Comparison of ENCODE assay signal across 8 cellular contexts in the genomic region with DNA sequence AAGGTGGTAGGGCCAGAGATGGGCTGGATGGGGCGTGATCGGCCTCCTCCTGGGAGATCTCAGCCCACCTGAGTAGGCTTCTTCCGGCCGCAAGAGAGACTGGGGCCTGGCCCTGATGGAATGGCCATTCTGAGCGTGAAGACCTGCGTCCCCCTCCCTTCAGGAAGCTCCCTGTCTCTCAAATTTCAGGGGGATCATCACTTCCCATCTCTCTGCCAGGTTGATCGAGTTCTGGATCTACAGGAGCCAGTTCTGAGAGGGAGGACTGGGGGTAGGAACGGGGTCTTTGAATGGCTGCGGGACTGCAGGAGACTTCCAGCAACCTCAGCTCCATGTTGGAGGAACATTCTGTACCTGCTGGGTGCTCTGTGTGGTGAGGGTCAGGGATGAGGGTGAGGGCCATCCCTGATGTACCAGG. TPM values are rescaled to one million over a fixed set of nuclear protein-coding genes. Genes with fewer than 3 reads are reported as not detected.
A peak's percentile ranks its signal among the peaks of the same experiment; 100 is the strongest.
DNase-seq lines count a peak whose midpoint lies in the region; ATAC-seq, FAIRE-seq and TF ChIP-seq lines count a peak whose summit lies in the region.

No MANE protein-coding gene starts in this region.

- H3K27me3 Mint-ChIP-seq in activated CD8-positive, alpha-beta memory T cell treated with anti-CD3 and anti-CD28 coated beads, Interleukin-2, amount 10 ng/mL, durations not matched to agents 7 days and 5 days, result peaks cover 10% of the 10 kb centered on the region
- H3K27me3 Mint-ChIP-seq in activated naive CD8-positive, alpha-beta T cell treated with anti-CD3 and anti-CD28 coated beads for 36 hours, result no peaks in the 10 kb centered on the region

- no peaks in the 10 kb centered on the region for H3K79me2 ChIP-seq in HepG2 (ENCODE audit: insufficient read depth, low read length)

- in situ Hi-C loops in HepG2 (cut with HindIII; ENCODE audit: extremely low pct_ligation_motif_present, low pct_unique_long_range_greater_than_20kb), result no loop called here

- TF ChIP-seq EP300 in HepG2 (IDR thresholded peaks at IDR 0.05; ENCODE audit: low read depth in 2 of 2, low read length in 2 of 2) (no peak), HepG2 (CRISPR knock-in tag; IDR thresholded peaks at IDR 0.05; ENCODE audit: borderline replicate concordance) (no peak)

- H3K9me3 Mint-ChIP-seq in activated CD8-positive, alpha-beta memory T cell treated with anti-CD3 and anti-CD28 coated beads, Interleukin-2, amount 10 ng/mL, durations not matched to agents 7 days and 5 days (ENCODE audit: low read depth), result no peaks in the 10 kb centered on the region
- no peaks in the 10 kb centered on the region for H3K9me3 Mint-ChIP-seq in activated naive CD8-positive, alpha-beta T cell treated with anti-CD3 and anti-CD28 coated beads for 36 hours

- peaks cover 58% of the 10 kb centered on the region for H3K4me1 ChIP-seq in HepG2 (ENCODE audit: insufficient read depth, low read length)
- H3K4me1 ChIP-seq in thyroid gland, result peaks cover 4 to 9% of the 10 kb centered on the region in 2 donors

- peak overlapping the region; percentile 76 for H3K4me3 Mint-ChIP-seq in activated CD8-positive, alpha-beta memory T cell treated with anti-CD3 and anti-CD28 coated beads, Interleukin-2, amount 10 ng/mL, durations not matched to agents 7 days and 5 days
- H3K4me3 Mint-ChIP-seq in activated naive CD8-positive, alpha-beta T cell treated with anti-CD3 and anti-CD28 coated beads for 36 hours, result peak overlapping the region; percentile 80

- H3K9ac ChIP-seq in HepG2 (ENCODE audit: insufficient read depth, low read depth, low read length), result peak overlapping the region; percentile 13

- POLR2A ChIA-PET in HepG2 (lab: Yijun Ruan, JAX), result interaction anchor here (1.4 to 4.6 kb wide), 3 partner anchors 27 to 30 kb away, joined by 5 to 21 read pairs (median 16); partner anchors contain the start of genes LRRC3C, ORMDL3 and PSMD3

- H3K4me1 Mint-ChIP-seq in activated CD8-positive, alpha-beta memory T cell treated with anti-CD3 and anti-CD28 coated beads, Interleukin-2, amount 10 ng/mL, durations not matched to agents 7 days and 5 days, result peaks cover 16% of the 10 kb centered on the region
- peaks cover 10% of the 10 kb centered on the region for H3K4me1 Mint-ChIP-seq in activated naive CD8-positive, alpha-beta T cell treated with anti-CD3 and anti-CD28 coated beads for 36 hours

- H3K9me3 ChIP-seq in HepG2 (ENCODE audit: low read length), result no peaks in the 10 kb centered on the region
- H3K9me3 ChIP-seq in thyroid gland, result no peaks in the 10 kb centered on the region

- no peaks in the 10 kb centered on the region for H3K36me3 ChIP-seq in HepG2 (replicated peaks in 1 of 2; ENCODE audit: control insufficient read depth in 1 of 2, insufficient read depth in 2 of 2, low read length in 2 of 2)
- no peaks in the 10 kb centered on the region for H3K36me3 ChIP-seq in thyroid gland

- BruUV-seq in HepG2 (replicated peaks; lab: Mats Ljungman, UMichigan), result no TSS peak

- peak overlapping the region; percentile 74 for H3K4me2 ChIP-seq in HepG2 (ENCODE audit: low read depth, low read length)

- no peaks in the 10 kb centered on the region for H3K36me3 Mint-ChIP-seq in activated CD8-positive, alpha-beta memory T cell treated with anti-CD3 and anti-CD28 coated beads, Interleukin-2, amount 10 ng/mL, durations not matched to agents 7 days and 5 days
- H3K36me3 Mint-ChIP-seq in activated naive CD8-positive, alpha-beta T cell treated with anti-CD3 and anti-CD28 coated beads for 36 hours, result no peaks in the 10 kb centered on the region

- TF ChIP-seq RAD21 in HepG2 (CRISPR knock-in tag; IDR thresholded peaks at IDR 0.05), result no peak

- H3K4me3 ChIP-seq in HepG2 (replicated peaks in 1 of 3; ENCODE audit: insufficient read depth in 1 of 3, low read depth in 2 of 3, low read length in 3 of 3) (peak overlapping the region in 2 of 3 experiments; percentile 43 to 64; a peak in 4 of 6 replicates), thyroid gland (replicated peaks in 1 of 3) (peak overlapping the region in 1 of 3 donors; percentile 19)

- no peaks in the 10 kb centered on the region for H4K20me1 ChIP-seq in HepG2 (ENCODE audit: insufficient read depth, low read length)

- no peak for DNase-seq in activated CD8-positive, alpha-beta memory T cell treated with anti-CD3 and anti-CD28 coated beads, Interleukin-2, amount 10 ng/mL, durations not matched to agents 7 days and 5 days
- no peak for DNase-seq in activated CD8-positive, alpha-beta memory T cell treated with anti-CD3 and anti-CD28 coated beads, Interleukin-2, amount 50 U/mL, for 4 hours
- no peak for DNase-seq in activated naive CD8-positive, alpha-beta T cell treated with anti-CD3 and anti-CD28 coated beads for 36 hours
- no peak for DNase-seq in HepG2 (ENCODE audit: low spot score)
- peak in 1 of 2 donors; percentile 2 for DNase-seq in thyroid gland
- DNase-seq in GF-D8 (lab: John Stamatoyannopoulos, UW), result no peak

- no peak for TF ChIP-seq CTCF in HepG2 (CRISPR knock-in tag; IDR thresholded peaks at IDR 0.05)
- no peak for TF ChIP-seq CTCF in thyroid gland (IDR thresholded peaks at IDR 0.05)

- TF ChIP-seq POLR2A in HepG2 (IDR thresholded peaks at IDR 0.05; ENCODE audit: insufficient read depth in 1 of 2, low read depth in 2 of 2, low read length in 2 of 2), result no peak
- TF ChIP-seq POLR2A in thyroid gland (IDR thresholded peaks at IDR 0.05), result no peak

- H3K27me3 ChIP-seq in HepG2 (ENCODE audit: control insufficient read depth in 1 of 2, insufficient read depth in 2 of 2, low read length in 2 of 2) (peaks cover 0 to 8% of the 10 kb centered on the region in 2 experiments; a peak in 2 of 5 replicates), thyroid gland (no peaks in the 10 kb centered on the region)

- H3K27ac ChIP-seq in HepG2 (ENCODE audit: extremely low read length, insufficient read depth, low read length), result no peak overlapping the region
- H3K27ac ChIP-seq in thyroid gland, result peak overlapping the region in 2 of 3 donors; percentile 31 to 52

- intact Hi-C loops in HepG2 (cut with micrococcal nuclease; ENCODE audit: unreplicated experiment) (loop anchor here (2.0 kb wide), 1 partner anchor 15 kb away; no protein-coding TSS in a partner anchor), thyroid gland (cut with DNase I) (no loop called here)

- no peak for FAIRE-seq in HepG2 (lab: Jason Lieb, UNC)

- no peak overlapping the region for H2AFZ ChIP-seq in HepG2 (ENCODE audit: low read length)

- no peak for ATAC-seq in activated CD8-positive, alpha-beta memory T cell treated with anti-CD3 and anti-CD28 coated beads, Interleukin-2, amount 10 ng/mL, durations not matched to agents 7 days and 5 days
- ATAC-seq in HepG2, result no peak
- no peak for ATAC-seq in HG02885 (IDR thresholded peaks at IDR 0.05; ENCODE audit: poor library complexity, unreplicated experiment)
- no peak for ATAC-seq in GM18861 (IDR thresholded peaks at IDR 0.05; ENCODE audit: unreplicated experiment)

- H3K27ac Mint-ChIP-seq in activated CD8-positive, alpha-beta memory T cell treated with anti-CD3 and anti-CD28 coated beads, Interleukin-2, amount 10 ng/mL, durations not matched to agents 7 days and 5 days, result peak overlapping the region; percentile 82
- H3K27ac Mint-ChIP-seq in activated naive CD8-positive, alpha-beta T cell treated with anti-CD3 and anti-CD28 coated beads for 36 hours, result peak overlapping the region; percentile 68

- CTCF ChIA-PET in activated CD8-positive, alpha-beta memory T cell treated with anti-CD3 and anti-CD28 coated beads, Interleukin-2, amount 10 ng/mL, durations not matched to agents 7 days and 5 days (lab: Charles Lee), result interaction anchor here (0.7 to 2.5 kb wide), 4 partner anchors 13 to 332 kb away, joined by 3 to 9 read pairs (median 6); partner anchors contain the start of gene PSMD3
- CTCF ChIA-PET in HepG2 (lab: Yijun Ruan, JAX; ENCODE audit: low intra/inter-chr PET ratio, low total read pairs), result no interaction called here

- WGBS in HepG2 (ENCODE audit: low lambda C conversion rate), result 69% methylated on average over 8 of the region's 9 CpGs
- 27 to 32% methylated on average over 3 to 8 of the region's 9 CpGs for WGBS in thyroid gland, 2 donors

RNA-seq across cellular contexts. Expression of gene GSDMA, which starts 9.3 kb away (rescaled TPM):
- not detected for total RNA-seq in activated CD8-positive, alpha-beta memory T cell treated with anti-CD3 and anti-CD28 coated beads, Interleukin-2, amount 10 ng/mL, durations not matched to agents 7 days and 5 days
- under 1 TPM; 0.14 to 0.16 TPM for total RNA-seq in activated naive CD8-positive, alpha-beta T cell treated with anti-CD3 and anti-CD28 coated beads for 36 hours
- total RNA-seq in HepG2 (2016; rRNA removed; fragmentation: Illumina TruSeq; extraction: Trizol) (not detected in 2 replicates), thyroid gland (not detected)
- not detected in 2 replicates for total RNA-seq in HepG2 (2016; cell fraction: cytosol; rRNA removed; fragmentation: Illumina TruSeq; extraction: Trizol; ENCODE audit: low read depth)
- not detected in 2 replicates for total RNA-seq in HepG2 (2016; cell fraction: insoluble cytoplasmic fraction; rRNA removed; fragmentation: Illumina TruSeq; extraction: Trizol)
- not detected in 2 replicates for total RNA-seq in HepG2 (2016; cell fraction: membrane; rRNA removed; fragmentation: Illumina TruSeq; extraction: Trizol)
- not detected in 2 replicates for total RNA-seq in HepG2 (2016; cell fraction: nucleus; rRNA removed; fragmentation: Illumina TruSeq; extraction: Trizol)
- polyA plus RNA-seq in HepG2 (2011; rRNA removed), result 0.07 TPM in 1 of 2 replicates, not detected in the other
- 0.08 TPM in 1 of 2 replicates, not detected in the other for polyA plus RNA-seq in HepG2 (2011; cell fraction: cytosol; rRNA removed)
- polyA plus RNA-seq in HepG2 (2011; cell fraction: nucleus; rRNA removed), result not detected in 2 replicates
- not detected in 2 replicates for polyA plus RNA-seq in HepG2 (2012)
- not detected in 2 replicates for polyA plus RNA-seq in HepG2 (2016; cell fraction: cytosol; fragmentation: Illumina TruSeq; extraction: Trizol; ENCODE audit: low read depth)
- not detected in 2 replicates for polyA plus RNA-seq in HepG2 (2016; cell fraction: insoluble cytoplasmic fraction; fragmentation: Illumina TruSeq; extraction: Trizol; ENCODE audit: low read depth)
- polyA plus RNA-seq in HepG2 (2016; cell fraction: membrane; fragmentation: Illumina TruSeq; extraction: Trizol; ENCODE audit: low read depth), result not detected in 2 replicates
- polyA plus RNA-seq in HepG2 (2016; cell fraction: nucleus; fragmentation: Illumina TruSeq; extraction: Trizol; ENCODE audit: insufficient read depth, low read depth), result not detected in 2 replicates
- polyA minus RNA-seq in HepG2 (2011; rRNA and poly(A)+ RNA removed; ENCODE audit: low replicate concordance), result not detected in 2 replicates
- not detected in 2 replicates for polyA minus RNA-seq in HepG2 (2011; cell fraction: cytosol; rRNA and poly(A)+ RNA removed)
- not detected in 2 replicates for polyA minus RNA-seq in HepG2 (2011; cell fraction: nucleus; rRNA and poly(A)+ RNA removed)

RNA-seq across cellular contexts. Expression of gene LRRC3C, which starts 25.9 kb away (rescaled TPM):
- total RNA-seq in activated CD8-positive, alpha-beta memory T cell treated with anti-CD3 and anti-CD28 coated beads, Interleukin-2, amount 10 ng/mL, durations not matched to agents 7 days and 5 days, result not detected
- total RNA-seq in activated naive CD8-positive, alpha-beta T cell treated with anti-CD3 and anti-CD28 coated beads for 36 hours, result not detected
- not detected in 2 replicates for total RNA-seq in HepG2 (2016; rRNA removed; fragmentation: Illumina TruSeq; extraction: Trizol)
- not detected in 2 replicates for total RNA-seq in HepG2 (2016; cell fraction: cytosol; rRNA removed; fragmentation: Illumina TruSeq; extraction: Trizol; ENCODE audit: low read depth)
- not detected in 2 replicates for total RNA-seq in HepG2 (2016; cell fraction: insoluble cytoplasmic fraction; rRNA removed; fragmentation: Illumina TruSeq; extraction: Trizol)
- not detected in 2 replicates for total RNA-seq in HepG2 (2016; cell fraction: membrane; rRNA removed; fragmentation: Illumina TruSeq; extraction: Trizol)
- not detected in 2 replicates for total RNA-seq in HepG2 (2016; cell fraction: nucleus; rRNA removed; fragmentation: Illumina TruSeq; extraction: Trizol)
- polyA plus RNA-seq in HepG2 (2011; rRNA removed), result 0.10 and 0.17 TPM in 2 replicates
- polyA plus RNA-seq in HepG2 (2011; cell fraction: cytosol; rRNA removed), result 0.11 TPM in 1 of 2 replicates, not detected in the other
- not detected in 2 replicates for polyA plus RNA-seq in HepG2 (2011; cell fraction: nucleus; rRNA removed)
- not detected in 2 replicates for polyA plus RNA-seq in HepG2 (2012)
- not detected in 2 replicates for polyA plus RNA-seq in HepG2 (2016; cell fraction: cytosol; fragmentation: Illumina TruSeq; extraction: Trizol; ENCODE audit: low read depth)
- not detected in 2 replicates for polyA plus RNA-seq in HepG2 (2016; cell fraction: insoluble cytoplasmic fraction; fragmentation: Illumina TruSeq; extraction: Trizol; ENCODE audit: low read depth)
- not detected in 2 replicates for polyA plus RNA-seq in HepG2 (2016; cell fraction: membrane; fragmentation: Illumina TruSeq; extraction: Trizol; ENCODE audit: low read depth)
- not detected in 2 replicates for polyA plus RNA-seq in HepG2 (2016; cell fraction: nucleus; fragmentation: Illumina TruSeq; extraction: Trizol; ENCODE audit: insufficient read depth, low read depth)
- 0.24 TPM in 1 of 2 replicates, not detected in the other for polyA minus RNA-seq in HepG2 (2011; rRNA and poly(A)+ RNA removed; ENCODE audit: low replicate concordance)
- not detected in 2 replicates for polyA minus RNA-seq in HepG2 (2011; cell fraction: cytosol; rRNA and poly(A)+ RNA removed)
- not detected in 2 replicates for polyA minus RNA-seq in HepG2 (2011; cell fraction: nucleus; rRNA and poly(A)+ RNA removed)
- total RNA-seq in thyroid gland, result not detected

RNA-seq across cellular contexts. Expression of gene ORMDL3, which starts 26.1 kb away (rescaled TPM):
- 100 to 1,000 TPM; 111 to 131 TPM for total RNA-seq in activated CD8-positive, alpha-beta memory T cell treated with anti-CD3 and anti-CD28 coated beads, Interleukin-2, amount 10 ng/mL, durations not matched to agents 7 days and 5 days
- total RNA-seq in activated naive CD8-positive, alpha-beta T cell treated with anti-CD3 and anti-CD28 coated beads for 36 hours, result 10 to 100 TPM; 59.1 to 62.3 TPM
- 125 and 181 TPM in 2 replicates for total RNA-seq in HepG2 (2016; rRNA removed; fragmentation: Illumina TruSeq; extraction: Trizol)
- total RNA-seq in HepG2 (2016; cell fraction: cytosol; rRNA removed; fragmentation: Illumina TruSeq; extraction: Trizol; ENCODE audit: low read depth), result 52.8 and 58.2 TPM in 2 replicates
- total RNA-seq in HepG2 (2016; cell fraction: insoluble cytoplasmic fraction; rRNA removed; fragmentation: Illumina TruSeq; extraction: Trizol), result 110 and 214 TPM in 2 replicates
- total RNA-seq in HepG2 (2016; cell fraction: membrane; rRNA removed; fragmentation: Illumina TruSeq; extraction: Trizol), result 136 and 143 TPM in 2 replicates
- 112 and 134 TPM in 2 replicates for total RNA-seq in HepG2 (2016; cell fraction: nucleus; rRNA removed; fragmentation: Illumina TruSeq; extraction: Trizol)
- 384 and 546 TPM in 2 replicates for polyA plus RNA-seq in HepG2 (2011; rRNA removed)
- 330 and 331 TPM in 2 replicates for polyA plus RNA-seq in HepG2 (2011; cell fraction: cytosol; rRNA removed)
- polyA plus RNA-seq in HepG2 (2011; cell fraction: nucleus; rRNA removed), result 319 and 431 TPM in 2 replicates
- polyA plus RNA-seq in HepG2 (2012), result 176 and 292 TPM in 2 replicates
- 35.1 and 42.1 TPM in 2 replicates for polyA plus RNA-seq in HepG2 (2016; cell fraction: cytosol; fragmentation: Illumina TruSeq; extraction: Trizol; ENCODE audit: low read depth)
- 81.8 and 96.3 TPM in 2 replicates for polyA plus RNA-seq in HepG2 (2016; cell fraction: insoluble cytoplasmic fraction; fragmentation: Illumina TruSeq; extraction: Trizol; ENCODE audit: low read depth)
- 72.9 and 81.6 TPM in 2 replicates for polyA plus RNA-seq in HepG2 (2016; cell fraction: membrane; fragmentation: Illumina TruSeq; extraction: Trizol; ENCODE audit: low read depth)
- 169 and 170 TPM in 2 replicates for polyA plus RNA-seq in HepG2 (2016; cell fraction: nucleus; fragmentation: Illumina TruSeq; extraction: Trizol; ENCODE audit: insufficient read depth, low read depth)
- 76.0 and 1,167 TPM in 2 replicates for polyA minus RNA-seq in HepG2 (2011; rRNA and poly(A)+ RNA removed; ENCODE audit: low replicate concordance)
- 115 and 192 TPM in 2 replicates for polyA minus RNA-seq in HepG2 (2011; cell fraction: cytosol; rRNA and poly(A)+ RNA removed)
- polyA minus RNA-seq in HepG2 (2011; cell fraction: nucleus; rRNA and poly(A)+ RNA removed), result 79.2 and 94.6 TPM in 2 replicates
- 100 to 1,000 TPM in 2 of 4 donors, 10 to 100 TPM in 2; 81.4 to 125 (median 99.0) TPM for total RNA-seq in thyroid gland

RNA-seq across cellular contexts. Expression of gene PSMD3, which starts 27.1 kb away (rescaled TPM):
- total RNA-seq in activated CD8-positive, alpha-beta memory T cell treated with anti-CD3 and anti-CD28 coated beads, Interleukin-2, amount 10 ng/mL, durations not matched to agents 7 days and 5 days, result 100 to 1,000 TPM; 106 to 138 TPM
- 100 to 1,000 TPM; 173 to 177 TPM for total RNA-seq in activated naive CD8-positive, alpha-beta T cell treated with anti-CD3 and anti-CD28 coated beads for 36 hours
- total RNA-seq in HepG2 (2016; rRNA removed; fragmentation: Illumina TruSeq; extraction: Trizol), result 114 and 146 TPM in 2 replicates
- total RNA-seq in HepG2 (2016; cell fraction: cytosol; rRNA removed; fragmentation: Illumina TruSeq; extraction: Trizol; ENCODE audit: low read depth), result 19.9 and 20.3 TPM in 2 replicates
- total RNA-seq in HepG2 (2016; cell fraction: insoluble cytoplasmic fraction; rRNA removed; fragmentation: Illumina TruSeq; extraction: Trizol), result 99.4 and 154 TPM in 2 replicates
- 37.5 and 39.8 TPM in 2 replicates for total RNA-seq in HepG2 (2016; cell fraction: membrane; rRNA removed; fragmentation: Illumina TruSeq; extraction: Trizol)
- 88.8 and 102 TPM in 2 replicates for total RNA-seq in HepG2 (2016; cell fraction: nucleus; rRNA removed; fragmentation: Illumina TruSeq; extraction: Trizol)
- 97.4 and 118 TPM in 2 replicates for polyA plus RNA-seq in HepG2 (2011; rRNA removed)
- 82.0 and 93.0 TPM in 2 replicates for polyA plus RNA-seq in HepG2 (2011; cell fraction: cytosol; rRNA removed)
- 117 and 120 TPM in 2 replicates for polyA plus RNA-seq in HepG2 (2011; cell fraction: nucleus; rRNA removed)
- polyA plus RNA-seq in HepG2 (2012), result 97.2 and 131 TPM in 2 replicates
- 14.5 and 14.8 TPM in 2 replicates for polyA plus RNA-seq in HepG2 (2016; cell fraction: cytosol; fragmentation: Illumina TruSeq; extraction: Trizol; ENCODE audit: low read depth)
- 110 and 126 TPM in 2 replicates for polyA plus RNA-seq in HepG2 (2016; cell fraction: insoluble cytoplasmic fraction; fragmentation: Illumina TruSeq; extraction: Trizol; ENCODE audit: low read depth)
- polyA plus RNA-seq in HepG2 (2016; cell fraction: membrane; fragmentation: Illumina TruSeq; extraction: Trizol; ENCODE audit: low read depth), result 20.5 and 22.5 TPM in 2 replicates
- polyA plus RNA-seq in HepG2 (2016; cell fraction: nucleus; fragmentation: Illumina TruSeq; extraction: Trizol; ENCODE audit: insufficient read depth, low read depth), result 160 and 165 TPM in 2 replicates
- polyA minus RNA-seq in HepG2 (2011; rRNA and poly(A)+ RNA removed; ENCODE audit: low replicate concordance), result 151 and 161 TPM in 2 replicates
- polyA minus RNA-seq in HepG2 (2011; cell fraction: cytosol; rRNA and poly(A)+ RNA removed), result 49.5 and 51.3 TPM in 2 replicates
- polyA minus RNA-seq in HepG2 (2011; cell fraction: nucleus; rRNA and poly(A)+ RNA removed), result 34.4 and 36.3 TPM in 2 replicates
- 100 to 1,000 TPM in 1 of 4 donors, 10 to 100 TPM in 3; 65.0 to 100 (median 98.8) TPM for total RNA-seq in thyroid gland

RNA-seq across cellular contexts. Expression of gene GSDMB, which starts 35.0 kb away (rescaled TPM):
- total RNA-seq in activated CD8-positive, alpha-beta memory T cell treated with anti-CD3 and anti-CD28 coated beads, Interleukin-2, amount 10 ng/mL, durations not matched to agents 7 days and 5 days, result 10 to 100 TPM; 37.8 to 51.0 TPM
- 1 to 10 TPM; 7.6 to 8.7 TPM for total RNA-seq in activated naive CD8-positive, alpha-beta T cell treated with anti-CD3 and anti-CD28 coated beads for 36 hours
- total RNA-seq in HepG2 (2016; rRNA removed; fragmentation: Illumina TruSeq; extraction: Trizol) (0.70 and 3.3 TPM in 2 replicates), thyroid gland (10 to 100 TPM in 1 of 4 donors, 1 to 10 TPM in 3; 7.7 to 13.2 (median 8.3) TPM)
- total RNA-seq in HepG2 (2016; cell fraction: cytosol; rRNA removed; fragmentation: Illumina TruSeq; extraction: Trizol; ENCODE audit: low read depth), result 0.44 and 0.51 TPM in 2 replicates
- 0.76 and 2.9 TPM in 2 replicates for total RNA-seq in HepG2 (2016; cell fraction: insoluble cytoplasmic fraction; rRNA removed; fragmentation: Illumina TruSeq; extraction: Trizol)
- total RNA-seq in HepG2 (2016; cell fraction: membrane; rRNA removed; fragmentation: Illumina TruSeq; extraction: Trizol), result 0.31 and 0.62 TPM in 2 replicates
- 8.3 and 9.3 TPM in 2 replicates for total RNA-seq in HepG2 (2016; cell fraction: nucleus; rRNA removed; fragmentation: Illumina TruSeq; extraction: Trizol)
- polyA plus RNA-seq in HepG2 (2011; rRNA removed), result 30.4 and 39.4 TPM in 2 replicates
- polyA plus RNA-seq in HepG2 (2011; cell fraction: cytosol; rRNA removed), result 3.7 and 4.3 TPM in 2 replicates
- 140 and 180 TPM in 2 replicates for polyA plus RNA-seq in HepG2 (2011; cell fraction: nucleus; rRNA removed)
- 36.5 and 54.8 TPM in 2 replicates for polyA plus RNA-seq in HepG2 (2012)
- 0.33 and 0.52 TPM in 2 replicates for polyA plus RNA-seq in HepG2 (2016; cell fraction: cytosol; fragmentation: Illumina TruSeq; extraction: Trizol; ENCODE audit: low read depth)
- 0.73 and 1.2 TPM in 2 replicates for polyA plus RNA-seq in HepG2 (2016; cell fraction: insoluble cytoplasmic fraction; fragmentation: Illumina TruSeq; extraction: Trizol; ENCODE audit: low read depth)
- 0.26 and 0.35 TPM in 2 replicates for polyA plus RNA-seq in HepG2 (2016; cell fraction: membrane; fragmentation: Illumina TruSeq; extraction: Trizol; ENCODE audit: low read depth)
- 21.8 and 24.9 TPM in 2 replicates for polyA plus RNA-seq in HepG2 (2016; cell fraction: nucleus; fragmentation: Illumina TruSeq; extraction: Trizol; ENCODE audit: insufficient read depth, low read depth)
- 4.9 and 23.3 TPM in 2 replicates for polyA minus RNA-seq in HepG2 (2011; rRNA and poly(A)+ RNA removed; ENCODE audit: low replicate concordance)
- 1.1 and 1.5 TPM in 2 replicates for polyA minus RNA-seq in HepG2 (2011; cell fraction: cytosol; rRNA and poly(A)+ RNA removed)
- 42.0 and 56.2 TPM in 2 replicates for polyA minus RNA-seq in HepG2 (2011; cell fraction: nucleus; rRNA and poly(A)+ RNA removed)
